ENCODE assay signal across 28 cellular contexts in the genomic region with DNA sequence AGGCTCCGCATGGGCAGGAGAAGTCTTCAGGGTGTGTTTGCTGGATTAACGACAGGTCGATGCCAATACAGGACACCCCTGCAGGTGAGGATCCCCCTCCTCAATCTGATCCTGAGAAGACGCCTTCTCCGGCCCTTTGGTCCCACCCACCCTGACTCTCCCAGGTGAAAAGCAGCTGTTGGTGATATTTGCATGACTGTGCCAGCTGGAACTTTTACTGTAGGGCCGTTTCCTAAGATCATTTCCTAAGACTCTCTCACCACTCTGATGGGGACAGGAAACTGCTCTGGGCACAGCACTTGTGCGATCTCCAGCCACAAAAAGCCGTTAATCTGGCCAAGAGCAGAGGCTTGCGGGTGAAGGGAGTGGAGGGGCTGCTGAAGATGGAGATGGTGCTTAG. TPM values are rescaled to one million over a fixed set of nuclear protein-coding genes. Genes with fewer than 3 reads are reported as not detected.
DNase-seq lines count a peak whose midpoint lies in the region; ATAC-seq, FAIRE-seq and TF ChIP-seq lines count a peak whose summit lies in the region.
"Had no signal": no experiment of that assay in that cellular context is flagged by ENCODE, and none has a peak within 500 bp of the region (broad histone marks: within the 10 kb centered on the region; RNA-seq: fewer than 3 reads in every experiment).

No MANE protein-coding gene starts in this region.

- H3K4me3 Mint-ChIP-seq in stimulated activated naive B cell treated with anti-CD40 and anti-IgM and Interleukin-4, amounts not matched to agents 10 μg/mL and 1 μg/mL and 100 μg/mL, for 72 hours = no peak overlapping the region
- no peak overlapping the region for H3K4me3 Mint-ChIP-seq in T-helper 17 cell
- H3K4me3 Mint-ChIP-seq: activated B cell treated with CpG ODN at 0.5 μM for 24 hours; activated CD4-positive, alpha-beta memory T cell treated with anti-CD3 and anti-CD28 coated beads for 36 hours; B cell; naive B cell had no signal

- DNase-seq in AML-193 (lab: John Stamatoyannopoulos, UW) (peak; percentile 63), Kasumi-1 (lab: John Stamatoyannopoulos, UW) (peak; percentile 67 to 83), RWPE2 (ENCODE audit: low spot score) (peak; percentile 44), endothelial cell of umbilical vein (ENCODE audit: low read depth, low spot score) (no peak), glomerular visceral epithelial cell (ENCODE audit: extremely low spot score) (no peak), T-helper 17 cell (no peak)
- DNase-seq in stimulated activated naive B cell treated with anti-CD40 and anti-IgM and Interleukin-4, amounts not matched to agents 10 μg/mL and 1 μg/mL and 100 μg/mL, for 72 hours = no peak
- DNase-seq: activated B cell treated with CpG ODN at 0.5 μM for 24 hours; activated CD4-positive, alpha-beta memory T cell treated with anti-CD3 and anti-CD28 coated beads for 36 hours; adrenal gland; Calu3; GOT3; heart left ventricle; left colon; mesendoderm; MM.1S; naive B cell; NCI-H187; NCI-H226; ovary; stomach; T-helper 1 cell; transverse colon had no signal

- H3K27ac ChIP-seq in RWPE2 (ENCODE audit: poor library complexity, severe bottlenecking) = no peak overlapping the region
- no peak overlapping the region for H3K27ac ChIP-seq in endothelial cell of umbilical vein (ENCODE audit: insufficient read depth, low read depth, low read length)
- H3K27ac ChIP-seq: adrenal gland, breast epithelium, heart left ventricle, ovary, right atrium auricular region, stomach, transverse colon had no signal

- H3K9me3 ChIP-seq in RWPE2 (ENCODE audit: severe bottlenecking) = no peaks in the 10 kb centered on the region
- no peaks in the 10 kb centered on the region for H3K9me3 ChIP-seq in endothelial cell of umbilical vein (replicated peaks; ENCODE audit: control insufficient read depth, insufficient read depth, low read length)
- no peaks in the 10 kb centered on the region for H3K9me3 ChIP-seq in T-helper 17 cell (ENCODE audit: control insufficient read depth, low read length, poor library complexity, severe bottlenecking)
- H3K9me3 ChIP-seq: adrenal gland, breast epithelium, heart left ventricle, ovary, right atrium auricular region, stomach, transverse colon had no signal

- H3K79me2 ChIP-seq in endothelial cell of umbilical vein (ENCODE audit: control insufficient read depth, insufficient read depth, low read length) = no peaks in the 10 kb centered on the region

- H3K36me3 ChIP-seq in RWPE2 (ENCODE audit: low read depth) (no peaks in the 10 kb centered on the region), endothelial cell of umbilical vein (ENCODE audit: control insufficient read depth in 2 of 2, extremely low read depth in 1 of 2, insufficient read depth in 2 of 2, low read length in 2 of 2) (no peaks in the 10 kb centered on the region)
- H3K36me3 ChIP-seq: adrenal gland, breast epithelium, heart left ventricle, ovary, right atrium auricular region, stomach, transverse colon had no signal

- H4K20me1 ChIP-seq in endothelial cell of umbilical vein (replicated peaks; ENCODE audit: control insufficient read depth, extremely low read depth, insufficient read depth, low read length) = no peaks in the 10 kb centered on the region

- TF ChIP-seq CTCF in RWPE2 (IDR thresholded peaks at IDR 0.05; ENCODE audit: poor library complexity, severe bottlenecking) (no peak), endothelial cell of umbilical vein (IDR thresholded peaks at IDR 0.05; ENCODE audit: extremely low read depth in 1 of 2, insufficient read depth in 1 of 2, low read depth in 1 of 2, low read length in 2 of 2) (no peak)

- TF ChIP-seq POLR2A in endothelial cell of umbilical vein (IDR thresholded peaks at IDR 0.05; ENCODE audit: low read depth, low read length) = no peak

- H3K9me3 Mint-ChIP-seq in stimulated activated naive B cell treated with anti-CD40 and anti-IgM and Interleukin-4, amounts not matched to agents 10 μg/mL and 1 μg/mL and 100 μg/mL, for 72 hours = no peaks in the 10 kb centered on the region
- H3K9me3 Mint-ChIP-seq: activated B cell treated with CpG ODN at 0.5 μM for 24 hours; activated CD4-positive, alpha-beta memory T cell treated with anti-CD3 and anti-CD28 coated beads for 36 hours had no signal

- no peak overlapping the region for H3K9ac ChIP-seq in endothelial cell of umbilical vein (replicated peaks; ENCODE audit: extremely low read depth, insufficient read depth, low read length)

- H3K4me1 Mint-ChIP-seq in stimulated activated naive B cell treated with anti-CD40 and anti-IgM and Interleukin-4, amounts not matched to agents 10 μg/mL and 1 μg/mL and 100 μg/mL, for 72 hours = no peaks in the 10 kb centered on the region
- no peaks in the 10 kb centered on the region for H3K4me1 Mint-ChIP-seq in T-helper 17 cell
- H3K4me1 Mint-ChIP-seq: naive B cell had no signal

- no peak overlapping the region for H3K4me2 ChIP-seq in endothelial cell of umbilical vein (ENCODE audit: insufficient read depth, low read length)

- POLR2A ChIA-PET in endothelial cell of umbilical vein (lab: Charles Lee) = no interaction called here

- CTCF ChIA-PET in endothelial cell of umbilical vein (lab: Charles Lee) = no interaction called here

- H3K27me3 ChIP-seq in RWPE2 (ENCODE audit: insufficient read depth, poor library complexity, severe bottlenecking) = no peaks in the 10 kb centered on the region
- H3K27me3 ChIP-seq in endothelial cell of umbilical vein (ENCODE audit: control insufficient read depth in 2 of 2, insufficient read depth in 2 of 2, low read length in 2 of 2) = no peaks in the 10 kb centered on the region
- H3K27me3 ChIP-seq: adrenal gland, ovary, right atrium auricular region, transverse colon had no signal

- peaks cover 32 to 46% of the 10 kb centered on the region in 2 donors for H3K27me3 Mint-ChIP-seq in stimulated activated naive B cell treated with anti-CD40 and anti-IgM and Interleukin-4, amounts not matched to agents 10 μg/mL and 1 μg/mL and 100 μg/mL, for 72 hours
- peaks cover 42% of the 10 kb centered on the region for H3K27me3 Mint-ChIP-seq in T-helper 17 cell

- FAIRE-seq in endothelial cell of umbilical vein (lab: Jason Lieb, UNC) = peak; percentile 8

- H3K4me1 ChIP-seq in RWPE2 (ENCODE audit: insufficient read depth, poor library complexity, severe bottlenecking) (peaks cover 6% of the 10 kb centered on the region), endothelial cell of umbilical vein (ENCODE audit: control insufficient read depth, extremely low read depth, insufficient read depth, low read length) (peaks cover 13% of the 10 kb centered on the region)
- H3K4me1 ChIP-seq: breast epithelium, right atrium auricular region, transverse colon had no signal

- no peak overlapping the region for H2AFZ ChIP-seq in endothelial cell of umbilical vein (ENCODE audit: low read depth, low read length)

- ATAC-seq in RWPE2 (ENCODE audit: low read depth) (no peak), T-helper 17 cell (no peak), HG03025 (IDR thresholded peaks at IDR 0.05; ENCODE audit: low FRiP score, unreplicated experiment) (no peak)
- ATAC-seq in stimulated activated naive B cell treated with anti-CD40 and anti-IgM and Interleukin-4, amounts not matched to agents 10 μg/mL and 1 μg/mL and 100 μg/mL, for 72 hours (replicated peaks) = no peak
- ATAC-seq: heart left ventricle, left colon, Panc1 had no signal

- intact Hi-C loops in endothelial cell of umbilical vein (cut with micrococcal nuclease) = no loop called here

- BruUV-seq in endothelial cell of umbilical vein (replicated peaks; lab: Mats Ljungman, UMichigan) = no TSS peak

- dilution Hi-C loops in endothelial cell of umbilical vein (cut with MboI; ENCODE audit: extremely low pct_ligation_motif_present, low sequenced_read_pairs) = no loop called here

- no peaks in the 10 kb centered on the region for H3K9me1 ChIP-seq in endothelial cell of umbilical vein (replicated peaks; ENCODE audit: control insufficient read depth, extremely low read depth, insufficient read depth, low read length)

- H3K36me3 Mint-ChIP-seq in stimulated activated naive B cell treated with anti-CD40 and anti-IgM and Interleukin-4, amounts not matched to agents 10 μg/mL and 1 μg/mL and 100 μg/mL, for 72 hours = no peaks in the 10 kb centered on the region
- peaks cover 2% of the 10 kb centered on the region for H3K36me3 Mint-ChIP-seq in T-helper 17 cell (ENCODE audit: low read depth)
- H3K36me3 Mint-ChIP-seq: activated CD4-positive, alpha-beta memory T cell treated with anti-CD3 and anti-CD28 coated beads for 36 hours; naive B cell had no signal

- no peak overlapping the region for H3K4me3 ChIP-seq in RWPE2 (ENCODE audit: severe bottlenecking)
- H3K4me3 ChIP-seq in endothelial cell of umbilical vein (replicated peaks in 1 of 3; ENCODE audit: insufficient read depth in 1 of 3, low read depth in 1 of 3, low read length in 3 of 3) = no peak overlapping the region
- H3K4me3 ChIP-seq: adrenal gland, breast epithelium, heart left ventricle, ovary, right atrium auricular region, stomach, transverse colon had no signal

- no peak overlapping the region for H3K27ac Mint-ChIP-seq in stimulated activated naive B cell treated with anti-CD40 and anti-IgM and Interleukin-4, amounts not matched to agents 10 μg/mL and 1 μg/mL and 100 μg/mL, for 72 hours
- H3K27ac Mint-ChIP-seq in T-helper 17 cell = no peak overlapping the region
- H3K27ac Mint-ChIP-seq: activated B cell treated with CpG ODN at 0.5 μM for 24 hours; activated CD4-positive, alpha-beta memory T cell treated with anti-CD3 and anti-CD28 coated beads for 36 hours; B cell had no signal

TF ChIP-seq in endothelial cell of umbilical vein, 7 proteins besides CTCF, POLR2A, EP300 and RAD21 (continues in another document):
- no peak for TF ChIP-seq GATA2 (IDR thresholded peaks at IDR 0.05; ENCODE audit: insufficient read depth, insufficient read length, low read depth, low read length)
- no peak for TF ChIP-seq JUN (IDR thresholded peaks at IDR 0.05; ENCODE audit: borderline replicate concordance, insufficient read depth, insufficient read length, low read depth)
- no peak for TF ChIP-seq FOS (IDR thresholded peaks at IDR 0.05; ENCODE audit: borderline replicate concordance, insufficient read depth, low read length)
- TF ChIP-seq MYC (IDR thresholded peaks at IDR 0.05; ENCODE audit: low read depth, low read length) = no peak
- TF ChIP-seq, protein P1, sequence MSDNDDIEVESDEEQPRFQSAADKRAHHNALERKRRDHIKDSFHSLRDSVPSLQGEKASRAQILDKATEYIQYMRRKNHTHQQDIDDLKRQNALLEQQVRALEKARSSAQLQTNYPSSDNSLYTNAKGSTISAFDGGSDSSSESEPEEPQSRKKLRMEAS (IDR thresholded peaks at IDR 0.05; ENCODE audit: insufficient read depth, insufficient read length) = no peak

RNA-seq across cellular contexts. Expression of a gene that starts 16.8 kb away (rescaled TPM):
- total RNA-seq in endothelial cell of umbilical vein = 294 and 313 TPM in 2 replicates
- polyA plus RNA-seq in endothelial cell of umbilical vein = 145 and 175 TPM in 2 replicates
- 210 and 217 TPM in 2 replicates for polyA plus RNA-seq in endothelial cell of umbilical vein (2011; cell fraction: cytosol; rRNA removed)
- polyA plus RNA-seq in endothelial cell of umbilical vein (2011; cell fraction: nucleus; rRNA removed) = 287 and 322 TPM in 2 replicates
- 214 and 322 TPM in 2 replicates for polyA plus RNA-seq in endothelial cell of umbilical vein (2012)
- polyA minus RNA-seq in endothelial cell of umbilical vein = 137 and 162 TPM in 2 replicates
- polyA minus RNA-seq in endothelial cell of umbilical vein (2011; cell fraction: cytosol; rRNA and poly(A)+ RNA removed) = 125 TPM
- polyA minus RNA-seq in endothelial cell of umbilical vein (2011; cell fraction: nucleus; rRNA and poly(A)+ RNA removed) = 236 and 271 TPM in 2 replicates
- 100 to 1,000 TPM; 649 to 800 TPM for total RNA-seq in T-helper 17 cell

Comparison
In these comparisons a context has a peak if more than half of its experiments do, and no peak if none do; other contexts are left out.
1. DNase-seq: peak in AML-193 (2 of 2), Kasumi-1 (2 of 2) and RWPE2 (single experiment); none in endothelial cell of umbilical vein (single experiment), glomerular visceral epithelial cell (single experiment), stimulated activated naive B cell treated with anti-CD40 and anti-IgM and Interleukin-4, amounts not matched to agents 10 μg/mL and 1 μg/mL and 100 μg/mL, for 72 hours (single experiment) and T-helper 17 cell (0 of 3).